Comparison of ENCODE assay signal across 9 cellular contexts in the genomic region with DNA sequence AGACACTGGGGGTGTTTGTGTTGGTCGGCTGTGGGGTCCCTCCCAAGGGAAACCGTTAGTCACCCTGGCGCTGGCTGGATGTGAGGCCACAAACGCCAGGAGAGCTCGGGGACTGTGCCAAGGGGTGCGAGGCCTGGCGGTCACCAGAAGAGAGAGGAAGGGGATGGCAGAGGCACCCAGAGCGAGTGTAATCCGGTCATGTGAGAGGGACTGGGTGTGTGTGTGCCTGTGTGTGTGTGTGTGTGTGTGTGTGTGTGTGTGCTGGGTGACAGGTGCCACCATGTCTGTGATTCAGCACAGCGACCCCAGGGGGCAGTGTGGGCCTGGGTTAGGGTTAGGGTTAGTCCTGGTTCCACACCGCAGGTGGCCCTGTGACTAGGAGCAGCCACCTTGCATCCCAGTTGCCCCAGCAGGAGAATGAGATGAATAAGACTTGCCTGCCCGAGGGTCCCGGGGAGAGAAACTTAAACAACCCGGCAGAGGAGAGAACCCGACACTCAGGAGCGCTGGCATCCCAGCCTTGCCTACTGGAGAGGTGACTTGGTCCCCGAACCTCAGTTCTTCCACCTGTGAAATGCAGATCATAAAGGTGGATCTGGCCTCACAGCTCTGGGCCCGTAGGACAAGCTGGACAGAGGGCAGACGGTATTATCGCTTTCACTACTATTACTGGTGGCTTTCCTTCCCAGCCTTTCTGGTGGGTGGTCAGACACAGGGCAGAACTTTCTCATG. TPM values are rescaled to one million over a fixed set of nuclear protein-coding genes. Genes with fewer than 3 reads are reported as not detected.
DNase-seq lines count a peak whose midpoint lies in the region; ATAC-seq, FAIRE-seq and TF ChIP-seq lines count a peak whose summit lies in the region.
"Had no signal": no experiment of that assay in that cellular context is flagged by ENCODE, and none has a peak within 500 bp of the region (broad histone marks: within the 10 kb centered on the region; RNA-seq: fewer than 3 reads in every experiment).

No MANE protein-coding gene starts in this region.

- no peak overlapping the region for H3K9ac ChIP-seq in H1 (replicated peaks in 1 of 4; ENCODE audit: extremely low read depth in 1 of 4, low read depth in 3 of 4, low read length in 3 of 4)

- peak; percentile 42 for FAIRE-seq in H1 (lab: Jason Lieb, UNC)

- H3K36me3 ChIP-seq in H1 (ENCODE audit: control insufficient read depth in 2 of 4, insufficient read depth in 4 of 4, low read length in 3 of 4) (no peaks in the 10 kb centered on the region), stomach (no peaks in the 10 kb centered on the region)

- intact Hi-C loops in natural killer cell (cut with micrococcal nuclease) = no loop called here
- intact Hi-C loops in stomach (cut with DNase I; ENCODE audit: low total_unique reads) = loop anchor here (10.0 kb wide), 1 partner anchor 192 kb away; no protein-coding TSS in a partner anchor

- no peak overlapping the region for H2BK20ac ChIP-seq in H1 (ENCODE audit: low read length)

- H4K8ac ChIP-seq in H1 (ENCODE audit: extremely low read depth, insufficient read depth, low read length) = peak overlapping the region; percentile 20; the same call in 1 of the 2 replicates

- TF ChIP-seq RAD21 in H1 (IDR thresholded peaks at IDR 0.05 in 1 of 2, conservative IDR thresholded peaks at IDR 0.05 in 1 of 2; ENCODE audit: low read depth in 2 of 2, low read length in 2 of 2) = peak; percentile 82 to 86

- no peak overlapping the region for H3K56ac ChIP-seq in H1 (replicated peaks; ENCODE audit: insufficient read length, low read depth, low read length)

- H3K23ac ChIP-seq in H1 (ENCODE audit: insufficient read length) = no peak overlapping the region

- H3K4ac ChIP-seq in H1 (replicated peaks; ENCODE audit: insufficient read length, low read depth, low read length) = no peak overlapping the region

- H3K18ac ChIP-seq in H1 (ENCODE audit: extremely low read depth, low read length) = no peak overlapping the region; the same call in 1 of the 2 replicates

- H2AK5ac ChIP-seq in H1 (ENCODE audit: low read depth, low read length) = no peak overlapping the region

- H3K79me1 ChIP-seq in H1 (ENCODE audit: low read depth, low read length) = no peaks in the 10 kb centered on the region

- H3K79me2 ChIP-seq in H1 (ENCODE audit: control insufficient read depth in 1 of 2, insufficient read depth in 2 of 2, low read length in 2 of 2) = no peaks in the 10 kb centered on the region

- H3K36me3 Mint-ChIP-seq in natural killer cell = no peaks in the 10 kb centered on the region

- no peak overlapping the region for H4K5ac ChIP-seq in H1 (ENCODE audit: insufficient read length, low read depth, low read length)

- POLR2A ChIA-PET in H1 (lab: Charles Lee; ENCODE audit: partially characterized antibody) = interaction anchor here (0.8 to 1.9 kb wide), 2 partner anchors 10 to 14 kb away, joined by 3 to 7 read pairs; no protein-coding TSS in a partner anchor

- H3K14ac ChIP-seq in H1 (ENCODE audit: insufficient read length) = no peak overlapping the region

- peaks cover 12 to 14% of the 10 kb centered on the region in 2 donors for H3K27me3 Mint-ChIP-seq in natural killer cell (ENCODE audit: low read depth in 2 of 2)

- DNase-seq in ACHN (peak; percentile 34), GM19238 (ENCODE audit: insufficient read length, low spot score) (peak; percentile 44), NCI-H526 treated with DMSO at 0.1 percent for 48 hours (lab: John Stamatoyannopoulos, UW) (peak; percentile 23), H1 (ENCODE audit: low read depth in 1 of 2, low spot score in 2 of 2) (peak; percentile 44 to 93), natural killer cell (peak; percentile 39), stomach (peak; percentile 79)
- peak; percentile 18 to 30 for DNase-seq in activated CD8-positive, alpha-beta memory T cell treated with anti-CD3 and anti-CD28 coated beads for 1 hour (ENCODE audit: extremely low read depth in 1 of 2, low read depth in 1 of 2)

- H3K27ac Mint-ChIP-seq in natural killer cell = no peak overlapping the region

- H3K27ac ChIP-seq in H1 (ENCODE audit: low read depth, low read length) (no peak overlapping the region), stomach (no peak overlapping the region)

- no peak for TF ChIP-seq EP300 in H1 (IDR thresholded peaks at IDR 0.05; ENCODE audit: borderline replicate concordance in 1 of 2, low read depth in 2 of 2, low read length in 2 of 2)
- no peak for TF ChIP-seq EP300 in stomach (IDR thresholded peaks at IDR 0.05)

- H3K27me3 ChIP-seq in H1 (replicated peaks in 1 of 4; ENCODE audit: control insufficient read depth in 3 of 4, extremely low read depth in 1 of 4, insufficient read depth in 3 of 4, low read length in 3 of 4) = peaks cover 0 to 31% (median 18%) of the 10 kb centered on the region in 4 experiments; a peak in 6 of 7 replicates
- H3K27me3 ChIP-seq in stomach = peaks cover 0 to 61% (median 34%) of the 10 kb centered on the region in 3 donors

- no peaks in the 10 kb centered on the region for H4K20me1 ChIP-seq in H1 (replicated peaks in 1 of 2; ENCODE audit: control insufficient read depth in 1 of 2, insufficient read depth in 2 of 2, low read length in 2 of 2)

- no peak overlapping the region for H2BK5ac ChIP-seq in H1 (ENCODE audit: low read depth, low read length)

- H2BK15ac ChIP-seq in H1 (ENCODE audit: low read length) = peak overlapping the region; percentile 61; the same call in 1 of the 2 replicates

- H2AFZ ChIP-seq in H1 (ENCODE audit: low read length) = no peak overlapping the region

- no peaks in the 10 kb centered on the region for H3K9me3 ChIP-seq in H1 (ENCODE audit: insufficient read depth in 2 of 2, low read depth in 1 of 2, low read length in 1 of 2)
- H3K9me3 ChIP-seq in stomach = no peaks in the 10 kb centered on the region

- ATAC-seq in natural killer cell (peak; percentile 51 to 77 (median 55)), GM21825 (IDR thresholded peaks at IDR 0.05; ENCODE audit: unreplicated experiment) (no peak)

- 71% methylated on average over 18 of the region's 20 CpGs; no CpG with 5 or more reads in 1 of the 2 experiments for WGBS in H1 (ENCODE audit: extremely low coverage in 1 of 2, insufficient coverage in 1 of 2, insufficient read length in 1 of 2, insufficient replicate concordance in 2 of 2, low coverage in 1 of 2, low lambda C conversion rate in 2 of 2, missing lambda C conversion rate in 1 of 2), 2 experiments
- WGBS in stomach, 5 donors = 41 to 62% (median 57%) methylated on average over 14 to 20 of the region's 20 CpGs

- peaks cover 0 to 4% of the 10 kb centered on the region in 2 donors for H3K4me1 Mint-ChIP-seq in natural killer cell

- H2BK120ac ChIP-seq in H1 (replicated peaks; ENCODE audit: low read depth, low read length) = no peak overlapping the region

- CTCF ChIA-PET in H1 (lab: Charles Lee; ENCODE audit: partially characterized antibody) = interaction anchor here (0.7 to 4.6 kb wide), 34 partner anchors 8 to 249 kb away, joined by 3 to 19 read pairs (median 5); no protein-coding TSS in a partner anchor

- TF ChIP-seq CTCF in H1 (IDR thresholded peaks at IDR 0.05; ENCODE audit: control extremely low read depth in 1 of 3, insufficient read depth in 1 of 3, low read depth in 1 of 3, low read length in 3 of 3) (peak in 2 of 3 experiments; percentile 82 to 89; a peak in 3 of 4 replicates), natural killer cell (IDR thresholded peaks at IDR 0.05) (no peak), stomach (IDR thresholded peaks at IDR 0.05) (peak in 5 of 7 experiments; percentile 29 to 79 (median 50))

- H3K4me2 ChIP-seq in H1 (ENCODE audit: insufficient read depth in 1 of 2, low read depth in 2 of 2, low read length in 2 of 2) = no peak overlapping the region; a peak in 1 of 4 replicates

- H4K91ac ChIP-seq in H1 (replicated peaks; ENCODE audit: insufficient read length, low read length) = no peak overlapping the region

- H3K23me2 ChIP-seq in H1 (ENCODE audit: low read depth, low read length) = peaks cover 2% of the 10 kb centered on the region; the same call in 1 of the 2 replicates

- H3K4me3 Mint-ChIP-seq in natural killer cell = no peak overlapping the region

- H2BK12ac ChIP-seq in H1 (ENCODE audit: low read depth, low read length) = no peak overlapping the region; the same call in 1 of the 2 replicates

- H3K9me3 Mint-ChIP-seq in natural killer cell = no peaks in the 10 kb centered on the region

- H3K4me1 ChIP-seq in H1 (replicated peaks in 1 of 4; ENCODE audit: control insufficient read depth in 3 of 4, insufficient read depth in 4 of 4, low read length in 3 of 4) (peaks cover 0 to 38% (median 21%) of the 10 kb centered on the region in 4 experiments; a peak in 6 of 7 replicates), stomach (peaks cover 12 to 39% (median 32%) of the 10 kb centered on the region in 4 donors)

- H3K4me3 ChIP-seq in H1 (ENCODE audit: extremely low read depth in 1 of 4, insufficient read depth in 2 of 4, low read depth in 3 of 4, low read length in 4 of 4) = no peak overlapping the region
- no peak overlapping the region for H3K4me3 ChIP-seq in stomach

- TF ChIP-seq POLR2A in H1 (IDR thresholded peaks at IDR 0.05; ENCODE audit: control extremely low read depth in 1 of 2, low read depth in 2 of 2, low read length in 2 of 2) (no peak), stomach (IDR thresholded peaks at IDR 0.05) (no peak)

- in situ Hi-C loops in ACHN (cut with HindIII; ENCODE audit: low pct_ligation_motif_present, low pct_unique_long_range_greater_than_20kb, low sequenced_read_pairs) = no loop called here

RNA-seq across cellular contexts. Expression of a gene that starts 1.4 kb away (rescaled TPM):
- total RNA-seq in H1 (2021; fragmentation: NEBNext Ultra II Directional; extraction: Animal tissue kit (Norgen Biotek cat#: 25700)) = 0.69 and 0.74 TPM in 2 replicates
- 0.76 and 1.0 TPM in 2 replicates for polyA plus RNA-seq in H1 (2011; rRNA removed)
- polyA plus RNA-seq in H1 (2011; cell fraction: cytosol; rRNA removed) = 0.79 TPM
- polyA plus RNA-seq in H1 (2011; cell fraction: nucleus; rRNA removed) = 2.6 TPM
- polyA plus RNA-seq in H1 (2012, experiment 1 of 2) = 0.29 to 1.0 TPM (median 0.65 TPM) in 4 replicates
- polyA plus RNA-seq in H1 (2012, experiment 2 of 2) = 0.41 TPM
- polyA plus RNA-seq in H1 (2013, experiment 1 of 2) = 0.39 TPM
- 0.29 TPM for polyA plus RNA-seq in H1 (2013, experiment 2 of 2)
- polyA minus RNA-seq in H1 (2011; rRNA and poly(A)+ RNA removed) = 0.13 and 0.73 TPM in 2 replicates
- polyA minus RNA-seq in H1 (2011; cell fraction: cytosol; rRNA and poly(A)+ RNA removed) = 0.29 TPM
- polyA minus RNA-seq in H1 (2011; cell fraction: nucleus; rRNA and poly(A)+ RNA removed) = 0.60 TPM
- total RNA-seq in natural killer cell = not detected
- 10 to 100 TPM in 1 of 5 donors, 1 to 10 TPM in 2, not detected in 2; 3.3 to 20.6 (median 3.3) TPM for total RNA-seq in stomach
- polyA plus RNA-seq in stomach = 1 to 10 TPM; 1.3 to 1.9 (median 1.4) TPM

RNA-seq across cellular contexts. Expression of a gene that starts 8.3 kb away (rescaled TPM):
- not detected in 2 replicates for total RNA-seq in H1 (2021; fragmentation: NEBNext Ultra II Directional; extraction: Animal tissue kit (Norgen Biotek cat#: 25700))
- 0.30 TPM in 1 of 2 replicates, not detected in the other for polyA plus RNA-seq in H1 (2011; rRNA removed)
- 0.23 TPM for polyA plus RNA-seq in H1 (2011; cell fraction: cytosol; rRNA removed)
- polyA plus RNA-seq in H1 (2011; cell fraction: nucleus; rRNA removed) = 0.30 TPM
- not detected in 4 replicates for polyA plus RNA-seq in H1 (2012, experiment 1 of 2)
- not detected for polyA plus RNA-seq in H1 (2012, experiment 2 of 2)
- polyA plus RNA-seq in H1 (2013, experiment 1 of 2) = not detected
- 0.09 TPM for polyA plus RNA-seq in H1 (2013, experiment 2 of 2)
- not detected in 2 replicates for polyA minus RNA-seq in H1 (2011; rRNA and poly(A)+ RNA removed)
- not detected for polyA minus RNA-seq in H1 (2011; cell fraction: cytosol; rRNA and poly(A)+ RNA removed)
- polyA minus RNA-seq in H1 (2011; cell fraction: nucleus; rRNA and poly(A)+ RNA removed) = not detected
- not detected for total RNA-seq in natural killer cell
- not detected for total RNA-seq in stomach
- polyA plus RNA-seq in stomach = not detected
- total RNA-seq: renal cortical epithelial cell had no signal

RNA-seq across cellular contexts. Expression of a gene that starts 54.2 kb away (rescaled TPM):
- total RNA-seq in H1 (2021; fragmentation: NEBNext Ultra II Directional; extraction: Animal tissue kit (Norgen Biotek cat#: 25700)) = 16.6 and 17.9 TPM in 2 replicates
- polyA plus RNA-seq in H1 (2011; rRNA removed) (17.8 and 18.6 TPM in 2 replicates), stomach (1 to 10 TPM in 2 of 3 donors, under 1 TPM in 1; 0.92 to 3.1 (median 1.4) TPM)
- polyA plus RNA-seq in H1 (2011; cell fraction: cytosol; rRNA removed) = 16.9 TPM
- polyA plus RNA-seq in H1 (2011; cell fraction: nucleus; rRNA removed) = 22.9 TPM
- polyA plus RNA-seq in H1 (2012, experiment 1 of 2) = 9.1 to 15.8 TPM (median 14.0 TPM) in 4 replicates
- 13.7 TPM for polyA plus RNA-seq in H1 (2012, experiment 2 of 2)
- 21.9 TPM for polyA plus RNA-seq in H1 (2013, experiment 1 of 2)
- 21.5 TPM for polyA plus RNA-seq in H1 (2013, experiment 2 of 2)
- 8.2 and 10.5 TPM in 2 replicates for polyA minus RNA-seq in H1 (2011; rRNA and poly(A)+ RNA removed)
- 13.1 TPM for polyA minus RNA-seq in H1 (2011; cell fraction: cytosol; rRNA and poly(A)+ RNA removed)
- polyA minus RNA-seq in H1 (2011; cell fraction: nucleus; rRNA and poly(A)+ RNA removed) = 23.1 TPM
- total RNA-seq in natural killer cell (10 to 100 TPM in 2 of 3 donors, 1 to 10 TPM in 1; 5.0 to 20.1 (median 18.5) TPM), stomach (10 to 100 TPM in 1 of 5 donors, 1 to 10 TPM in 1, under 1 TPM in 1, not detected in 2; 0.55 to 14.3 (median 1.3) TPM)

Comparison
In these comparisons a context has a peak if more than half of its experiments do, and no peak if none do; other contexts are left out.
1. DNase-seq: peak in every context shown above with its lines; median percentile 79 in stomach; 68 in H1; 44 in GM19238; 39 in natural killer cell; 34 in ACHN; 24 in activated CD8-positive, alpha-beta memory T cell treated with anti-CD3 and anti-CD28 coated beads for 1 hour; 23 in NCI-H526 treated with DMSO at 0.1 percent for 48 hours.